Comparison of ENCODE assay signal across 8 cellular contexts in genomic region chr15:66566963-66567531, GRCh38. TPM values are rescaled to one million over a fixed set of nuclear protein-coding genes. Genes with fewer than 3 reads are reported as not detected.
DNase-seq lines count a peak whose midpoint lies in the region; ATAC-seq and TF ChIP-seq lines count a peak whose summit lies in the region.

No MANE protein-coding gene starts in this region.

- TF ChIP-seq CTCF in LNCaP clone FGC (IDR thresholded peaks at IDR 0.05; ENCODE audit: control insufficient read depth, extremely low read depth, insufficient read depth), result peak; percentile 76

- no peak for ATAC-seq in HG03460 (IDR thresholded peaks at IDR 0.05; ENCODE audit: unreplicated experiment)
- ATAC-seq in GM18909 (IDR thresholded peaks at IDR 0.05; ENCODE audit: poor library complexity, unreplicated experiment), result no peak

- intact Hi-C loops in posterior vena cava (cut with DNase I), result no loop called here

- DNase-seq in EL, result peak; percentile 72
- no peak for DNase-seq in LNCaP clone FGC (ENCODE audit: low read depth)
- DNase-seq in SHP77 (lab: John Stamatoyannopoulos, UW), result peak; percentile 90 to 94
- peak; percentile 28 for DNase-seq in activated gamma-delta T cell treated with anti-CD3 and anti-CD28 coated beads, Interleukin-2, amount 50 U/mL, for 16 hours (ENCODE audit: low read depth)
- DNase-seq in glomerular visceral epithelial cell (ENCODE audit: extremely low spot score), result peak; percentile 74
- DNase-seq in posterior vena cava (ENCODE audit: low spot score), result peak; percentile 85

- no peak overlapping the region for H3K4me3 ChIP-seq in LNCaP clone FGC (ENCODE audit: low read depth, low read length)

RNA-seq across cellular contexts. Expression of gene LCTL, which starts 1.2 kb away (rescaled TPM):
- total RNA-seq in posterior vena cava, result not detected
